ENCODE assay signal across 1 cellular context in genomic region chr5:105687493-105687892, GRCh38.
TF ChIP-seq lines count a peak whose summit lies in the region.

No MANE protein-coding gene starts in this region.

TF ChIP-seq in H1, 55 proteins besides CTCF, POLR2A, EP300 and RAD21 (continued from another document):
- TF ChIP-seq CHD7 (IDR thresholded peaks at IDR 0.05; ENCODE audit: insufficient replicate concordance, low read length): no peak
